1 cellular context compared by ENCODE assay signal in genomic region chr10:114724707-114725106, GRCh38.
TF ChIP-seq lines count a peak whose summit lies in the region.

No MANE protein-coding gene starts in this region.

TF ChIP-seq in SK-N-SH, 30 proteins besides CTCF, POLR2A, EP300 and RAD21 (continued from another document):
- no peak for TF ChIP-seq EZH2phosphoT487 (IDR thresholded peaks at IDR 0.05; ENCODE audit: borderline replicate concordance, low read depth)
- TF ChIP-seq USF2 (IDR thresholded peaks at IDR 0.05; ENCODE audit: borderline replicate concordance, low read depth, low read length), result no peak
TF ChIP-seq in SK-N-SH: peak in this region for 3.
